ENCODE assay signal across 1 cellular context in genomic region chr6:328184-328670, GRCh38.
TF ChIP-seq lines count a peak whose summit lies in the region.

No MANE protein-coding gene starts in this region.

TF ChIP-seq in IMR-90, 13 proteins besides CTCF, POLR2A, EP300 and RAD21:
- TF ChIP-seq ELK1 (IDR thresholded peaks at IDR 0.05; ENCODE audit: borderline replicate concordance, low read depth, low read length) (no peak), CEBPB (IDR thresholded peaks at IDR 0.05; ENCODE audit: low read depth, low read length) (peak; percentile 73; the same call in 1 of the 2 replicates), MAZ (IDR thresholded peaks at IDR 0.05; ENCODE audit: borderline replicate concordance, low read depth, low read length) (0 out of 2 replicates have a peak, but pooled peaks have one; percentile 10), MXI1 (IDR thresholded peaks at IDR 0.05; ENCODE audit: borderline replicate concordance, low read depth, low read length) (no peak), NFE2L2 (IDR thresholded peaks at IDR 0.05; ENCODE audit: low read depth, low read length) (peak; percentile 35; the same call in 1 of the 2 replicates), RFX5 (IDR thresholded peaks at IDR 0.05; ENCODE audit: low read depth, low read length) (no peak), RCOR1 (IDR thresholded peaks at IDR 0.05; ENCODE audit: insufficient replicate concordance, low read length) (no peak), FOS (IDR thresholded peaks at IDR 0.05; ENCODE audit: low read depth, low read length) (peak; percentile 53; the same call in 1 of the 2 replicates), SMC3 (IDR thresholded peaks at IDR 0.05; ENCODE audit: low read depth, low read length) (0 out of 2 replicates have a peak, but pooled peaks have one; percentile 7), MAFK (IDR thresholded peaks at IDR 0.05; ENCODE audit: low read depth, low read length) (peak; percentile 53; the same call in 1 of the 2 replicates)
